In genomic region chr1:23578311-23578996, GRCh38 we compare ENCODE assay signal across 1 cellular context.
TF ChIP-seq lines count a peak whose summit lies in the region.

No MANE protein-coding gene starts in this region.

TF ChIP-seq in GM23338, 12 proteins besides CTCF, POLR2A, EP300 and RAD21:
- no peak for TF ChIP-seq CREB1 (CRISPR knock-in tag; IDR thresholded peaks at IDR 0.05; ENCODE audit: low read depth)
- TF ChIP-seq NANOG (IDR thresholded peaks at IDR 0.05; ENCODE audit: borderline replicate concordance): no peak
- no peak for TF ChIP-seq ZNF331 (CRISPR knock-in tag; IDR thresholded peaks at IDR 0.05; ENCODE audit: low read depth)
- TF ChIP-seq POLR2AphosphoS5 (IDR thresholded peaks at IDR 0.05; ENCODE audit: low read depth): no peak
- no peak for TF ChIP-seq EZH2phosphoT487 (IDR thresholded peaks at IDR 0.05; ENCODE audit: unreplicated experiment)
- TF ChIP-seq REST (IDR thresholded peaks at IDR 0.05; ENCODE audit: unreplicated experiment): no peak
- TF ChIP-seq EZH2 (IDR thresholded peaks at IDR 0.05; ENCODE audit: low read depth, unreplicated experiment): no peak
- TF ChIP-seq ETS1 (IDR thresholded peaks at IDR 0.05): no peak
- TF ChIP-seq STAT1 (IDR thresholded peaks at IDR 0.05; ENCODE audit: unreplicated experiment): no peak
- TF ChIP-seq JUNB (IDR thresholded peaks at IDR 0.05; ENCODE audit: unreplicated experiment): no peak
- TF ChIP-seq ZNF462 (CRISPR knock-in tag; IDR thresholded peaks at IDR 0.05): no peak
- no peak for TF ChIP-seq ZNF114 (CRISPR knock-in tag; IDR thresholded peaks at IDR 0.05)
